Comparison of ENCODE assay signal across 8 cellular contexts in the genomic region with DNA sequence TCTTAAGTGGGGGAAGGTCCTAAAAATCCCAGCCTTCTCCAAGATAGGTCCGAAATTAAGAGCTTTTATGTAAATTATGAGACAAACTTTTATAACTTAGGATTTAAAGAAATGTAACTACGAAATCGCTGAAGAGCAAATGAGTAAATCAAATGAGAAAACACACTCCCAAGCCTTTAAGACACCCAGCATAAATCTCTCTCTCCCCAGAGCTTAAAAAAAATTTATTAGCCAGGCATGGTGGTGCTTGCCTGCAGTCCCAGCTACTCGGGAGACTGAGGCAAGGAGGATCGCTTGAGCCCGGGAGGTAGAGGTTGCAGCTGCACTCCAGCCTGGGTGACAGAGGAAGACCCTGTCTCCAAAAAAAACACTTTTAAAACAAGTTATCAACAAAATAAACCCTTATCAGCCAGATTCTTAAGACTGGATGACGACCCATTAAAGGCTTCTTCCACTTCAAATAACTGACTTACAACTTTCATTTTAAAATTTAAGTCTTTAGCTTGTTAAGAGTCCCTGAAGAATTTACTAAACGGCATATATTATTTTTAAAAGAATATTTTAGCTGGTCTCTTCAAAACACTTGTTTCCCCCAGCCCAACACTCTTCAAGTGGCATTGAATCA. TPM values are rescaled to one million over a fixed set of nuclear protein-coding genes. Genes with fewer than 3 reads are reported as not detected.
DNase-seq lines count a peak whose midpoint lies in the region; ATAC-seq and TF ChIP-seq lines count a peak whose summit lies in the region.

No MANE protein-coding gene starts in this region.

- H3K4me3 ChIP-seq in thoracic aorta: peak overlapping the region; percentile 92

- H3K4me1 ChIP-seq in thoracic aorta (ENCODE audit: control insufficient read depth in 1 of 2, low read depth in 2 of 2): peaks cover 15 to 58% of the 10 kb centered on the region in 2 donors

- H3K36me3 Mint-ChIP-seq in activated CD4-positive, alpha-beta T cell treated with anti-CD3 and anti-CD28 coated beads for 36 hours (ENCODE audit: low read depth): peaks cover 62% of the 10 kb centered on the region
- H3K36me3 Mint-ChIP-seq in activated naive CD8-positive, alpha-beta T cell treated with anti-CD3 and anti-CD28 coated beads, Interleukin-2, amount 50 U/mL, for 24 hours (ENCODE audit: low read depth): peaks cover 62% of the 10 kb centered on the region

- no peaks in the 10 kb centered on the region for H3K9me3 Mint-ChIP-seq in activated CD4-positive, alpha-beta T cell treated with anti-CD3 and anti-CD28 coated beads for 36 hours (ENCODE audit: low read depth)
- no peaks in the 10 kb centered on the region for H3K9me3 Mint-ChIP-seq in activated naive CD8-positive, alpha-beta T cell treated with anti-CD3 and anti-CD28 coated beads, Interleukin-2, amount 50 U/mL, for 24 hours

- peaks cover 37% of the 10 kb centered on the region for H3K4me1 Mint-ChIP-seq in activated CD4-positive, alpha-beta T cell treated with anti-CD3 and anti-CD28 coated beads for 36 hours
- peaks cover 61% of the 10 kb centered on the region for H3K4me1 Mint-ChIP-seq in activated naive CD8-positive, alpha-beta T cell treated with anti-CD3 and anti-CD28 coated beads, Interleukin-2, amount 50 U/mL, for 24 hours

- CTCF ChIA-PET in activated CD4-positive, alpha-beta T cell treated with anti-CD3 and anti-CD28 coated beads for 36 hours (lab: Charles Lee): interaction anchor here (0.6 to 3.0 kb wide), 7 partner anchors 24 to 774 kb away, joined by 3 to 15 read pairs (median 3); no protein-coding TSS in a partner anchor

- H3K36me3 ChIP-seq in thoracic aorta: peaks cover 6% of the 10 kb centered on the region

- peak overlapping the region; percentile 99 for H3K4me3 Mint-ChIP-seq in activated CD4-positive, alpha-beta T cell treated with anti-CD3 and anti-CD28 coated beads for 36 hours
- peak overlapping the region; percentile 99 for H3K4me3 Mint-ChIP-seq in activated naive CD8-positive, alpha-beta T cell treated with anti-CD3 and anti-CD28 coated beads, Interleukin-2, amount 50 U/mL, for 24 hours

- peak overlapping the region in 1 of 2 donors; percentile 52 for H3K27ac ChIP-seq in thoracic aorta

- H3K9me3 ChIP-seq in thoracic aorta: no peaks in the 10 kb centered on the region

- no peak for DNase-seq in activated CD4-positive, alpha-beta T cell treated with anti-CD3 and anti-CD28 coated beads for 36 hours
- no peak for DNase-seq in activated CD4-positive, alpha-beta T cell treated with anti-CD3 and anti-CD28 coated beads for 4 hours
- DNase-seq in activated naive CD8-positive, alpha-beta T cell treated with anti-CD3 and anti-CD28 coated beads, Interleukin-2, amount 50 U/mL, for 24 hours: no peak
- DNase-seq in left kidney (ENCODE audit: low read depth, low spot score) (peak; percentile 48), thoracic aorta (ENCODE audit: low spot score) (no peak), NOMO-1 treated with DMSO at 0.1 percent for 48 hours (lab: John Stamatoyannopoulos, UW; ENCODE audit: unreplicated experiment) (no peak)
- DNase-seq in stimulated activated CD4-positive, alpha-beta T cell treated with anti-CD3 and anti-CD28 coated beads, Interleukin-15, amount 100 ng/mL, for 24 hours: no peak

- H3K27me3 ChIP-seq in thoracic aorta (replicated peaks; ENCODE audit: insufficient read depth): no peaks in the 10 kb centered on the region

- H3K27me3 Mint-ChIP-seq in activated CD4-positive, alpha-beta T cell treated with anti-CD3 and anti-CD28 coated beads for 36 hours: no peaks in the 10 kb centered on the region
- peaks cover 2% of the 10 kb centered on the region for H3K27me3 Mint-ChIP-seq in activated naive CD8-positive, alpha-beta T cell treated with anti-CD3 and anti-CD28 coated beads, Interleukin-2, amount 50 U/mL, for 24 hours

- intact Hi-C loops in activated CD4-positive, alpha-beta T cell treated with anti-CD3 and anti-CD28 coated beads for 36 hours (cut with DNase I, micrococcal nuclease): loop anchor here (1.0 to 5.0 kb wide), 11 partner anchors 8 to 868 kb away; partner anchors contain the start of genes CNPY2 (in 1 of the 2), IL23A (in 1 of the 2), NABP2 (in 1 of the 2) and NACA (in 1 of the 2)

- POLR2A ChIA-PET in activated CD4-positive, alpha-beta T cell treated with anti-CD3 and anti-CD28 coated beads for 36 hours (lab: Charles Lee): interaction anchor here (1.3 to 2.7 kb wide), 7 partner anchors 34 to 427 kb away, joined by 3 to 14 read pairs (median 4); partner anchors contain the start of genes NACA and STAT6

- TF ChIP-seq CTCF in thoracic aorta (IDR thresholded peaks at IDR 0.05): no peak

- no peak for ATAC-seq in activated CD4-positive, alpha-beta T cell treated with anti-CD3 and anti-CD28 coated beads for 36 hours
- no peak for ATAC-seq in activated naive CD8-positive, alpha-beta T cell treated with anti-CD3 and anti-CD28 coated beads, Interleukin-2, amount 50 U/mL, for 24 hours
- ATAC-seq in thoracic aorta (ENCODE audit: insufficient number of reproducible peaks, low FRiP score, low read depth) (no peak), GM21576 (IDR thresholded peaks at IDR 0.05; ENCODE audit: unreplicated experiment) (no peak)

- H3K27ac Mint-ChIP-seq in activated CD4-positive, alpha-beta T cell treated with anti-CD3 and anti-CD28 coated beads for 36 hours: peak overlapping the region; percentile 100
- peak overlapping the region; percentile 95 for H3K27ac Mint-ChIP-seq in activated naive CD8-positive, alpha-beta T cell treated with anti-CD3 and anti-CD28 coated beads, Interleukin-2, amount 50 U/mL, for 24 hours

RNA-seq across cellular contexts. Expression of gene PTGES3, which starts 3.2 kb away (rescaled TPM):
- 100 to 1,000 TPM; 284 to 386 TPM for total RNA-seq in activated CD4-positive, alpha-beta T cell treated with anti-CD3 and anti-CD28 coated beads for 36 hours
- 10 to 100 TPM; 70.4 to 97.6 TPM for total RNA-seq in thoracic aorta

RNA-seq across cellular contexts. Expression of gene ATP5F1B, which starts 39.1 kb away (rescaled TPM):
- 100 to 1,000 TPM; 756 to 818 TPM for total RNA-seq in activated CD4-positive, alpha-beta T cell treated with anti-CD3 and anti-CD28 coated beads for 36 hours
- total RNA-seq in thoracic aorta: 100 to 1,000 TPM; 198 to 226 TPM

RNA-seq across cellular contexts. Expression of gene NACA, which starts 40.2 kb away (rescaled TPM):
- 1,000 to 10,000 TPM; 1,215 to 1,231 TPM for total RNA-seq in activated CD4-positive, alpha-beta T cell treated with anti-CD3 and anti-CD28 coated beads for 36 hours
- total RNA-seq in thoracic aorta: 100 to 1,000 TPM; 509 to 657 TPM

RNA-seq across cellular contexts. Expression of gene BAZ2A, which starts 54.7 kb away (rescaled TPM):
- total RNA-seq in activated CD4-positive, alpha-beta T cell treated with anti-CD3 and anti-CD28 coated beads for 36 hours: 100 to 1,000 TPM in 1 of 2 experiments, 10 to 100 TPM in 1; 79.4 to 129 TPM
- 100 to 1,000 TPM in 1 of 2 donors, 10 to 100 TPM in 1; 84.5 to 172 TPM for total RNA-seq in thoracic aorta
